ENCODE assay signal across 8 cellular contexts in genomic region chr1:198359024-198359653, GRCh38.
DNase-seq lines count a peak whose midpoint lies in the region; TF ChIP-seq lines count a peak whose summit lies in the region.

No MANE protein-coding gene starts in this region.

- no peak overlapping the region for H3K27ac ChIP-seq in liver (ENCODE audit: low read depth in 1 of 2, low read length in 2 of 2)
- H3K27ac ChIP-seq in mesendoderm (ENCODE audit: low read depth, low read length): no peak overlapping the region

- no peak overlapping the region for H3K18ac ChIP-seq in mesendoderm (ENCODE audit: low read length)

- no peak overlapping the region for H3K4ac ChIP-seq in mesendoderm (ENCODE audit: low read depth, low read length)

- H2BK5ac ChIP-seq in mesendoderm (ENCODE audit: low read length): no peak overlapping the region

- H3K9ac ChIP-seq in liver (ENCODE audit: low read depth in 1 of 2, low read length in 2 of 2) (no peak overlapping the region), mesendoderm (ENCODE audit: low read length) (no peak overlapping the region)

- H4K5ac ChIP-seq in mesendoderm (ENCODE audit: low read length): no peak overlapping the region

- DNase-seq in AML-193 (lab: John Stamatoyannopoulos, UW) (peak; percentile 30 to 31), HT-29 (ENCODE audit: low spot score) (peak; percentile 3), astrocyte of the spinal cord (ENCODE audit: low read depth, low spot score) (peak; percentile 13), HuH-7.5 (ENCODE audit: low spot score) (no peak), NOMO-1 treated with DMSO at 0.1 percent for 48 hours (lab: John Stamatoyannopoulos, UW; ENCODE audit: unreplicated experiment) (no peak), mesendoderm (no peak), AG20443 (ENCODE audit: low spot score) (no peak)

- no peak overlapping the region for H3K4me2 ChIP-seq in mesendoderm (ENCODE audit: low read length)

- H2AK5ac ChIP-seq in mesendoderm (ENCODE audit: low read length): no peak overlapping the region

- WGBS in liver: 37% methylated on average over 6 of the region's 6 CpGs
- no CpG with 5 or more reads among the region's 6 CpGs for WGBS in mesendoderm (ENCODE audit: extremely low coverage, insufficient coverage, low lambda C conversion rate)

- in situ Hi-C loops in astrocyte of the spinal cord (cut with HindIII; ENCODE audit: low sequenced_read_pairs): no loop called here

- no peaks in the 10 kb centered on the region for H3K79me2 ChIP-seq in mesendoderm (ENCODE audit: control insufficient read depth, insufficient read depth, low read length)

- no peak overlapping the region for H3K4me3 ChIP-seq in astrocyte of the spinal cord (ENCODE audit: low read depth, low read length)
- no peak overlapping the region for H3K4me3 ChIP-seq in liver (ENCODE audit: low read depth in 1 of 3, low read length in 3 of 3)
- no peak overlapping the region for H3K4me3 ChIP-seq in mesendoderm (ENCODE audit: low read length)

- H3K36me3 ChIP-seq in liver (ENCODE audit: control insufficient read depth in 4 of 4, insufficient read depth in 3 of 4, low read depth in 1 of 4, low read length in 3 of 4) (no peaks in the 10 kb centered on the region), mesendoderm (ENCODE audit: control insufficient read depth, insufficient read depth, low read length) (no peaks in the 10 kb centered on the region)

- H3K56ac ChIP-seq in mesendoderm (ENCODE audit: low read length): no peak overlapping the region

- peak; percentile 71 to 76 for TF ChIP-seq RAD21 in liver (IDR thresholded peaks at IDR 0.05)

- H3K23ac ChIP-seq in mesendoderm (ENCODE audit: low read length): no peak overlapping the region

- peak; percentile 32 for TF ChIP-seq CTCF in astrocyte of the spinal cord (IDR thresholded peaks at IDR 0.05; ENCODE audit: low read depth, low read length)
- TF ChIP-seq CTCF in liver (IDR thresholded peaks at IDR 0.05; ENCODE audit: low read depth, low read length, missing input control): peak; percentile 52

- no peak overlapping the region for H4K8ac ChIP-seq in mesendoderm (ENCODE audit: low read depth, low read length)

- H2BK15ac ChIP-seq in mesendoderm (replicated peaks; ENCODE audit: low read depth): no peak overlapping the region

- no peak overlapping the region for H2BK120ac ChIP-seq in mesendoderm (ENCODE audit: low read depth, low read length)

- H3K27me3 ChIP-seq in liver (ENCODE audit: control insufficient read depth in 4 of 4, insufficient read depth in 4 of 4, low read length in 3 of 4) (peaks cover 0 to under 1% (median 0%) of the 10 kb centered on the region in 4 donors), mesendoderm (ENCODE audit: insufficient read depth, low read length, poor library complexity) (no peaks in the 10 kb centered on the region)

- H3K79me1 ChIP-seq in mesendoderm (ENCODE audit: low read length): no peaks in the 10 kb centered on the region

- H3K9me3 ChIP-seq in liver (ENCODE audit: control insufficient read depth in 4 of 4, low read length in 3 of 4): no peaks in the 10 kb centered on the region

- peaks cover 0 to 7% (median 1%) of the 10 kb centered on the region in 4 donors for H3K4me1 ChIP-seq in liver (ENCODE audit: control insufficient read depth in 4 of 4, insufficient read depth in 4 of 4, low read length in 3 of 4)
- H3K4me1 ChIP-seq in mesendoderm (ENCODE audit: control insufficient read depth, low read depth, low read length): no peaks in the 10 kb centered on the region

TF ChIP-seq in liver, 16 proteins besides CTCF, POLR2A, EP300 and RAD21:
- no peak for TF ChIP-seq HNF4A (conservative IDR thresholded peaks at IDR 0.05)
- TF ChIP-seq MAX (IDR thresholded peaks at IDR 0.05): no peak
- no peak for TF ChIP-seq YY1 (IDR thresholded peaks at IDR 0.05)
- TF ChIP-seq REST (IDR thresholded peaks at IDR 0.05): no peak
- TF ChIP-seq ZBTB33 (IDR thresholded peaks at IDR 0.05): no peak
- no peak for TF ChIP-seq ATF3 (IDR thresholded peaks at IDR 0.05)
- no peak for TF ChIP-seq HNF4G (IDR thresholded peaks at IDR 0.05)
- no peak for TF ChIP-seq FOXA2 (IDR thresholded peaks at IDR 0.05)

Comparison
In these comparisons a context has a peak if more than half of its experiments do, and no peak if none do; other contexts are left out.
1. DNase-seq: peak in AML-193 (2 of 2), HT-29 (single experiment) and astrocyte of the spinal cord (single experiment); none in HuH-7.5 (single experiment), NOMO-1 treated with DMSO at 0.1 percent for 48 hours (single experiment), mesendoderm (single experiment) and AG20443 (single experiment).